24 cellular contexts compared by ENCODE assay signal in the genomic region with DNA sequence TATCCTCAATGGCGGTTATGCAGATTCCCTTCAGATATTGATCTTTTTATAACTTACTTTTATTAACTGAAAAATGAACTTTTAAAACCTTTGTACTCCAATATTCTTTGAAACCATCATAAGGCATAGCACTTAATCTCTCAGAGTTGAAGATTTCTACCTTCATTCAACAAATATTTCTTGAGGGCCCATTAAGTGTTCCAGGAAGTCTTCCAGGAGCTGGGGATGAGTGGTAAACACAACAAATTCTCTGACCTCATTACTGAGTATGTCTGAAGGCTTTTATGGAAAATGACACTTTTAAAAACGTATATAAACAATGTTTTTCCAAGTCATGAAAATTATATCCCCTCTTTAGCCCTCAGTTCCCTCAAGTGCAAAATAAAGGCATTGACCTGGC.
"Had no signal": no experiment of that assay in that cellular context is flagged by ENCODE, and none has a peak within 500 bp of the region (broad histone marks: within the 10 kb centered on the region; RNA-seq: fewer than 3 reads in every experiment).

No MANE protein-coding gene starts in this region.

- H3K27me3 ChIP-seq: dorsolateral prefrontal cortex, esophagus muscularis mucosa, foreskin keratinocyte, gastroesophageal sphincter, heart left ventricle, hepatocyte had no signal

- ATAC-seq: foreskin keratinocyte, gastroesophageal sphincter, heart left ventricle, left colon, left lobe of liver, left ventricle myocardium superior, mucosa of descending colon had no signal

- DNase-seq: dermis blood vessel endothelial cell; dorsolateral prefrontal cortex; effector CD4-positive, alpha-beta T cell; effector memory CD4-positive, alpha-beta T cell; foreskin keratinocyte; heart left ventricle; hypothalamus; immature natural killer cell; islet precursor cell; kidney; kidney glomerular epithelial cell; left colon; left ventricle myocardium superior; mesenchymal stem cell; mucosa of descending colon; naive B cell had no signal

- H3K4me1 ChIP-seq: esophagus muscularis mucosa, gastroesophageal sphincter, heart left ventricle had no signal

- H3K36me3 ChIP-seq: esophagus muscularis mucosa, gastroesophageal sphincter, heart left ventricle had no signal

- H3K27ac ChIP-seq: coronary artery, dorsolateral prefrontal cortex, esophagus muscularis mucosa, foreskin keratinocyte, gastroesophageal sphincter, heart left ventricle, hepatocyte had no signal

- H3K4me3 ChIP-seq: coronary artery, dorsolateral prefrontal cortex, esophagus muscularis mucosa, gastroesophageal sphincter, heart left ventricle, hepatocyte, mucosa of descending colon had no signal

- FAIRE-seq: colon, endothelial cell of umbilical vein, frontal cortex, kidney had no signal
